In the genomic region with DNA sequence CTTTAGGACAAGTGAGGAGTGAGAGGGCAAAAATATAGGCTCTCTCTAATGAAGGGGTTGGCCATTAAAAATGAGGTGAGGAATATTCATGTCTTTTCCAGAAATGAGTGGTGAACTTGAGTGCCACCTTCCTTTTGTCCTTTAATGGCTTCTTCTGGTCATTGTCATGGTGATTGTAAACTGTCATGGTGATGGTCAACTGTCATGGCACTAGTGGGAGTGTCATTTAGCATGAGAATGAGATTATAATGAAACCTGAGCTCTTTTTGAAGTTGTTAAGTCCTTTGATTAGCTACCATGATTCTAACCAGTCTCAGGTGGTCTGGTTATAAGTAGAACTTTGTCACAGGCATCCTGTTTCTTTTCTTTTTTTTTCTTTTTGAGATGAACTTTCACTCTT, we compare ENCODE assay signal across 26 cellular contexts.
"Had no signal": no experiment of that assay in that cellular context is flagged by ENCODE, and none has a peak within 500 bp of the region (broad histone marks: within the 10 kb centered on the region; RNA-seq: fewer than 3 reads in every experiment).

No MANE protein-coding gene starts in this region.

- H3K9ac ChIP-seq: parathyroid adenoma had no signal

- H3K4me1 ChIP-seq: body of pancreas, esophagus squamous epithelium, heart right ventricle, parathyroid adenoma, psoas muscle, tibial nerve had no signal

- H3K9me3 ChIP-seq: body of pancreas, esophagus squamous epithelium, psoas muscle had no signal

- H2AFZ ChIP-seq: parathyroid adenoma had no signal

- H3K36me3 ChIP-seq: esophagus squamous epithelium, heart right ventricle, tibial nerve had no signal

- H3K27me3 ChIP-seq: body of pancreas, esophagus squamous epithelium, heart right ventricle, tibial nerve had no signal

- DNase-seq: activated CD4-positive, alpha-beta T cell treated with anti-CD3 and anti-CD28 coated beads for 1 hour; activated CD4-positive, alpha-beta T cell treated with anti-CD3 and anti-CD28 coated beads, Interleukin-2, amount 10 ng/mL, durations not matched to agents 7 days and 5 days; activated CD8-positive, alpha-beta T cell treated with anti-CD3 and anti-CD28 coated beads for 36 hours; activated naive CD4-positive, alpha-beta T cell treated with Interleukin-2 at 50 U/mL for 16 hours; activated T-cell treated with anti-CD3 and anti-CD28 coated beads, Interleukin-2, amount 50 U/mL, for 48 hours; aorta; body of pancreas; dermis blood vessel endothelial cell; effector CD4-positive, alpha-beta T cell; esophagus squamous epithelium; foreskin melanocyte; heart right ventricle; immature natural killer cell; kidney; left colon; mammary epithelial cell; naive B cell; nephron progenitor cell; psoas muscle; stimulated activated CD4-positive, alpha-beta T cell treated with anti-CD3 and anti-CD28 coated beads, Interleukin-2, amount 100 ng/mL, for 24 hours; stimulated activated naive CD4-positive, alpha-beta T cell treated with Interleukin-2 at 50 U/mL for 16 hours; T-helper 2 cell had no signal

- H3K4me3 ChIP-seq: body of pancreas, esophagus squamous epithelium, heart right ventricle, psoas muscle, smooth muscle cell, tibial nerve had no signal

- ATAC-seq: activated CD8-positive, alpha-beta T cell treated with anti-CD3 and anti-CD28 coated beads for 36 hours; body of pancreas; heart right ventricle; left colon; psoas muscle had no signal

- H3K27ac ChIP-seq: body of pancreas, epithelial cell of prostate, esophagus squamous epithelium, heart right ventricle, parathyroid adenoma, psoas muscle, tibial nerve had no signal
